Comparison of ENCODE assay signal across 10 cellular contexts in the genomic region with DNA sequence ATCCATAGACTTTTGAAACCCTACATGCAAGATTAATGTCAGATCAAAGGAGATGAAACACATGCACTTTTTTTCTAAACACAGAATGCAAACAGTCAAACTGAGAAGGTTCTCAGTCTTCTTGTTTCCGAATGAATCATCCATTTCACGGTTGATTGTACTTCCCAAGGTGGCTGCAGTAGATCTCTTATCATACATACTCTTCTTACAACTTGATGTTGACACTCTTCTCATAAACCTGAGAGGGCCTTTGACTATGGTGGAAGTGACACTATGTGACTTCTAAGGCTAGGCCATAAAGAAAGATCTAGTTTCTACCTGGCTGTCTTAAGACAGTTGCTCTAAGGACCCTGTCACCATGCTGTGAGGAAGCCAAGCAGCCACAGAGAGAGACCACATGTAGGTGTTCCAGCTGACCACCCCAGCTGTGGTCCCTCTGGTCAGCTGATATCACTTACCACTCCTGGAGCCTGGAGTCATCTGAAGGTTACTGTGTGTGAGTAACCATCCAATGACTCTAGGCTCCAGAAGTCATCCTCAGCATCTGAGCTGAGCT.
A peak's percentile ranks its signal among the peaks of the same experiment; 100 is the strongest.
DNase-seq lines count a peak whose midpoint lies in the region; ATAC-seq and TF ChIP-seq lines count a peak whose summit lies in the region.
"Had no signal": no experiment of that assay in that cellular context is flagged by ENCODE, and none has a peak within 500 bp of the region (broad histone marks: within the 10 kb centered on the region; RNA-seq: fewer than 3 reads in every experiment).

No MANE protein-coding gene starts in this region.

- no peak overlapping the region for H3K4me3 ChIP-seq in GM12864 (ENCODE audit: low read depth, low read length)
- H3K4me3 ChIP-seq: prostate gland had no signal

- peaks cover 34% of the 10 kb centered on the region for H3K27me3 Mint-ChIP-seq in T-helper 2 cell treated with Interferon-gamma antibody and Interleukin-4, amounts not matched to agents 5 μg/mL and 100 μg/mL, for 36 hours (ENCODE audit: low read depth)

- H3K4me1 Mint-ChIP-seq in T-helper 2 cell treated with Interferon-gamma antibody and Interleukin-4, amounts not matched to agents 5 μg/mL and 100 μg/mL, for 36 hours (ENCODE audit: low read depth): peaks cover 15% of the 10 kb centered on the region

- no peaks in the 10 kb centered on the region for H3K36me3 Mint-ChIP-seq in T-helper 2 cell treated with Interferon-gamma antibody and Interleukin-4, amounts not matched to agents 5 μg/mL and 100 μg/mL, for 36 hours (ENCODE audit: low read depth)

- H3K9me3 Mint-ChIP-seq in T-helper 2 cell treated with Interferon-gamma antibody and Interleukin-4, amounts not matched to agents 5 μg/mL and 100 μg/mL, for 36 hours: no peaks in the 10 kb centered on the region

- ATAC-seq in GM19324 (IDR thresholded peaks at IDR 0.05; ENCODE audit: low FRiP score, unreplicated experiment) (peak; percentile 43), HG02943 (IDR thresholded peaks at IDR 0.05; ENCODE audit: low read depth, unreplicated experiment) (peak; percentile 86)

- peak overlapping the region; percentile 27 for H3K27ac Mint-ChIP-seq in T-helper 2 cell treated with Interferon-gamma antibody and Interleukin-4, amounts not matched to agents 5 μg/mL and 100 μg/mL, for 36 hours

- TF ChIP-seq CTCF in GM12864 (IDR thresholded peaks at IDR 0.05; ENCODE audit: low read depth, low read length, missing control alignments): no peak

- peak; percentile 79 for DNase-seq in GM12864 (ENCODE audit: low read depth)
- DNase-seq in T-helper 2 cell treated with Interferon-gamma antibody and Interleukin-4, amounts not matched to agents 5 μg/mL and 100 μg/mL, for 36 hours (ENCODE audit: low spot score): peak; percentile 62
- DNase-seq in SKM-1 (lab: John Stamatoyannopoulos, UW; ENCODE audit: unreplicated experiment): no peak
- DNase-seq in GM19238 (ENCODE audit: insufficient read length, low spot score): no peak
- no peak for DNase-seq in AG08395 (ENCODE audit: low spot score)
- no peak for DNase-seq in inferior parietal cortex (ENCODE audit: extremely low spot score)
- DNase-seq: substantia nigra had no signal

- H3K4me3 Mint-ChIP-seq in T-helper 2 cell treated with Interferon-gamma antibody and Interleukin-4, amounts not matched to agents 5 μg/mL and 100 μg/mL, for 36 hours: no peak overlapping the region

Comparison
In these comparisons a context has a peak if more than half of its experiments do, and no peak if none do; other contexts are left out.
1. DNase-seq: peak in GM12864 (single experiment) and T-helper 2 cell treated with Interferon-gamma antibody and Interleukin-4, amounts not matched to agents 5 μg/mL and 100 μg/mL, for 36 hours (single experiment); none in SKM-1 (single experiment), GM19238 (single experiment), AG08395 (single experiment) and inferior parietal cortex (single experiment).